Comparison of ENCODE assay signal across 25 cellular contexts in genomic region chr1:15205586-15206346, GRCh38. TPM values are rescaled to one million over a fixed set of nuclear protein-coding genes. Genes with fewer than 3 reads are reported as not detected.
DNase-seq lines count a peak whose midpoint lies in the region; ATAC-seq and TF ChIP-seq lines count a peak whose summit lies in the region.
"Had no signal": no experiment of that assay in that cellular context is flagged by ENCODE, and none has a peak within 500 bp of the region (broad histone marks: within the 10 kb centered on the region; RNA-seq: fewer than 3 reads in every experiment).

No MANE protein-coding gene starts in this region.

- no peaks in the 10 kb centered on the region for H3K9me3 Mint-ChIP-seq in nephron progenitor cell
- H3K9me3 Mint-ChIP-seq: activated CD4-positive, alpha-beta T cell treated with anti-CD3 and anti-CD28 coated beads, Interleukin-2, amount 10 ng/mL, durations not matched to agents 24 days and 14 days; CD8-positive, alpha-beta T cell; naive B cell; T-helper 1 cell treated with Interleukin-12 subunit alpha and Interleukin-12 subunit beta and Interleukin-4 antibody, amounts not matched to agents 30 μg/mL and 1 μg/mL, for 36 hours had no signal

- H3K4me1 Mint-ChIP-seq in nephron progenitor cell = peaks cover 77% of the 10 kb centered on the region
- H3K4me1 Mint-ChIP-seq: activated CD4-positive, alpha-beta T cell treated with anti-CD3 and anti-CD28 coated beads, Interleukin-2, amount 10 ng/mL, durations not matched to agents 24 days and 14 days; naive B cell had no signal

- no peaks in the 10 kb centered on the region for H3K27me3 ChIP-seq in cardiac muscle cell
- no peaks in the 10 kb centered on the region for H3K27me3 ChIP-seq in aorta (ENCODE audit: control insufficient read depth in 1 of 2, insufficient read depth in 2 of 2, low read length in 1 of 2)
- H3K27me3 ChIP-seq: transverse colon had no signal

- TF ChIP-seq CTCF in cardiac muscle cell (IDR thresholded peaks at IDR 0.05; ENCODE audit: low read depth, low read length) (no peak), nephron progenitor cell (IDR thresholded peaks at IDR 0.05) (no peak)

- peak overlapping the region; percentile 26 for H3K27ac Mint-ChIP-seq in nephron progenitor cell
- H3K27ac Mint-ChIP-seq: activated CD4-positive, alpha-beta T cell treated with anti-CD3 and anti-CD28 coated beads, Interleukin-2, amount 10 ng/mL, durations not matched to agents 24 days and 14 days; CD8-positive, alpha-beta T cell; naive B cell; T-helper 1 cell treated with Interleukin-12 subunit alpha and Interleukin-12 subunit beta and Interleukin-4 antibody, amounts not matched to agents 30 μg/mL and 1 μg/mL, for 36 hours had no signal

- ATAC-seq in Right ventricle myocardium superior (ENCODE audit: poor library complexity) = no peak
- ATAC-seq in aorta (ENCODE audit: low FRiP score) = no peak
- ATAC-seq: CD8-positive, alpha-beta T cell; left cardiac atrium; right cardiac atrium had no signal

- no peak overlapping the region for H3K4me3 ChIP-seq in cardiac muscle cell
- no peak overlapping the region for H3K4me3 ChIP-seq in aorta (ENCODE audit: low read length in 2 of 2)
- H3K4me3 ChIP-seq: transverse colon had no signal

- H3K4me1 ChIP-seq in cardiac muscle cell (ENCODE audit: low read depth) = peaks cover 49% of the 10 kb centered on the region
- H3K4me1 ChIP-seq in aorta (ENCODE audit: control insufficient read depth in 1 of 2, insufficient read depth in 2 of 2, low read length in 2 of 2) = peaks cover 2 to 7% of the 10 kb centered on the region in 2 donors

- no peak for DNase-seq in cardiac muscle cell (ENCODE audit: low read depth in 1 of 2, low spot score in 1 of 2)
- DNase-seq in Right ventricle myocardium superior = no peak
- peak; percentile 59 for DNase-seq in cerebellum (ENCODE audit: low spot score)
- DNase-seq in nephron progenitor cell = no peak
- peak; percentile 0 to 9 for DNase-seq in aorta
- DNase-seq in NCI-H345 treated with DMSO at 0.1 percent for 48 hours (lab: John Stamatoyannopoulos, UW; ENCODE audit: unreplicated experiment) = no peak
- no peak for DNase-seq in GM03348 (ENCODE audit: low spot score)
- no peak for DNase-seq in RKO (ENCODE audit: low spot score)
- DNase-seq: activated CD4-positive, alpha-beta T cell treated with anti-CD3 and anti-CD28 coated beads, Interleukin-2, amount 10 ng/mL, durations not matched to agents 24 days and 14 days; activated naive CD4-positive, alpha-beta T cell treated with Interleukin-2 at 50 U/mL for 16 hours; activated T-cell treated with anti-CD3 and anti-CD28 coated beads, Interleukin-2, amount 50 U/mL, for 48 hours; CD8-positive, alpha-beta T cell; central memory CD4-positive, alpha-beta T cell; GDM1; left cardiac atrium; naive B cell; NCI-H1694; NCI-H2171; right cardiac atrium; stimulated activated naive CD4-positive, alpha-beta T cell treated with Interleukin-2 at 50 U/mL for 16 hours; transverse colon had no signal

- peak overlapping the region; percentile 56 for H3K4me3 Mint-ChIP-seq in nephron progenitor cell
- H3K4me3 Mint-ChIP-seq: activated CD4-positive, alpha-beta T cell treated with anti-CD3 and anti-CD28 coated beads, Interleukin-2, amount 10 ng/mL, durations not matched to agents 24 days and 14 days; CD8-positive, alpha-beta T cell; T-helper 1 cell treated with Interleukin-12 subunit alpha and Interleukin-12 subunit beta and Interleukin-4 antibody, amounts not matched to agents 30 μg/mL and 1 μg/mL, for 36 hours had no signal

- intact Hi-C loops in Right ventricle myocardium superior (cut with DNase I) (no loop called here), aorta (cut with DNase I) (loop anchor here in 1 of 2 donors (5.0 kb wide), 1 partner anchor 48 kb away; no protein-coding TSS in a partner anchor)

- WGBS in aorta, 2 donors = 84 to 95% methylated on average over 12 of the region's 12 CpGs

- H3K9me3 ChIP-seq in cardiac muscle cell (ENCODE audit: low read depth) (no peaks in the 10 kb centered on the region), aorta (ENCODE audit: control insufficient read depth, low read length) (no peaks in the 10 kb centered on the region)
- H3K9me3 ChIP-seq: transverse colon had no signal

- peaks cover 12% of the 10 kb centered on the region for H3K27me3 Mint-ChIP-seq in nephron progenitor cell (ENCODE audit: low read depth, poor library complexity)

- H3K36me3 ChIP-seq in cardiac muscle cell (no peaks in the 10 kb centered on the region), aorta (ENCODE audit: control insufficient read depth in 1 of 2, insufficient read depth in 2 of 2, low read length in 1 of 2) (no peaks in the 10 kb centered on the region)
- H3K36me3 ChIP-seq: transverse colon had no signal

- peak overlapping the region; percentile 96 for H3K27ac ChIP-seq in cardiac muscle cell
- no peak overlapping the region for H3K27ac ChIP-seq in aorta (ENCODE audit: low read depth in 1 of 2, low read length in 2 of 2)
- H3K27ac ChIP-seq: KMS-11 had no signal

- no peaks in the 10 kb centered on the region for H3K36me3 Mint-ChIP-seq in nephron progenitor cell (ENCODE audit: low read depth)
- H3K36me3 Mint-ChIP-seq: CD8-positive, alpha-beta T cell; naive B cell had no signal

RNA-seq across cellular contexts. Expression of gene FHAD1, which starts 41.3 kb away (rescaled TPM):
- 0.53 and 0.74 TPM in 2 replicates for total RNA-seq in cardiac muscle cell
- polyA plus RNA-seq in cardiac muscle cell = 0.24 and 3.5 TPM in 2 replicates
- total RNA-seq in Right ventricle myocardium superior = not detected
- 2.4 TPM for total RNA-seq in cerebellum
- total RNA-seq in aorta = 1 to 10 TPM in 1 of 2 donors, under 1 TPM in 1; 0.32 to 2.7 TPM
- under 1 TPM in 1 of 2 donors, not detected in 1; 0.03 TPM for polyA plus RNA-seq in aorta
- total RNA-seq: activated CD4-positive, alpha-beta T cell treated with anti-CD3 and anti-CD28 coated beads, Interleukin-2, amount 10 ng/mL, durations not matched to agents 24 days and 14 days; CD8-positive, alpha-beta T cell; glomerular endothelial cell; osteocyte had no signal

RNA-seq across cellular contexts. Expression of gene TMEM51, which starts 52.2 kb away (rescaled TPM):
- 32.7 and 40.9 TPM in 2 replicates for total RNA-seq in cardiac muscle cell
- 21.3 and 23.8 TPM in 2 replicates for polyA plus RNA-seq in cardiac muscle cell
- 3.4 TPM for total RNA-seq in Right ventricle myocardium superior
- 4.7 TPM for total RNA-seq in cerebellum
- total RNA-seq in aorta = 1 to 10 TPM; 5.1 to 8.8 TPM
- 1 to 10 TPM; 1.3 to 4.1 TPM for polyA plus RNA-seq in aorta
- total RNA-seq: CD8-positive, alpha-beta T cell had no signal

Comparison
In these comparisons a context has a peak if more than half of its experiments do, and no peak if none do; other contexts are left out.
1. DNase-seq: peak in cerebellum (single experiment) and aorta (2 of 2); none in cardiac muscle cell (0 of 2), Right ventricle myocardium superior (single experiment), nephron progenitor cell (single experiment), NCI-H345 treated with DMSO at 0.1 percent for 48 hours (single experiment), GM03348 (single experiment) and RKO (single experiment).